In genomic region chr7:6447589-6448210, GRCh38 we compare ENCODE assay signal across 8 cellular contexts. TPM values are rescaled to one million over a fixed set of nuclear protein-coding genes. Genes with fewer than 3 reads are reported as not detected.
DNase-seq lines count a peak whose midpoint lies in the region; ATAC-seq and TF ChIP-seq lines count a peak whose summit lies in the region.

Gene DAGLB (minus strand): TSS chr7:6447954. CDS start chr7:6447842, 112 bp downstream.

- ATAC-seq in GM21786 (IDR thresholded peaks at IDR 0.05; ENCODE audit: unreplicated experiment) = peak; percentile 78
- peak; percentile 81 for ATAC-seq in Panc1
- peak; percentile 89 to 92 for ATAC-seq in activated T-cell treated with anti-CD3 and anti-CD28 coated beads, Interleukin-2, amount 50 U/mL, for 4 hours

- CTCF ChIA-PET in Panc1 (lab: Charles Lee) = interaction anchor here (0.6 to 1.2 kb wide), 2 partner anchors 9 to 127 kb away, joined by 3 read pairs; no protein-coding TSS in a partner anchor

- peaks cover 24% of the 10 kb centered on the region; the same call in 1 of the 2 replicates for H3K79me2 ChIP-seq in KMS-11 (ENCODE audit: insufficient read depth, low read depth)

- peak within 1 kb of the TSS; percentile 67 for H3K9ac ChIP-seq in KMS-11
- H3K9ac ChIP-seq in mucosa of stomach (ENCODE audit: low read length) = peak within 1 kb of the TSS; percentile 69

- H3K4me3 Mint-ChIP-seq in activated T-cell treated with anti-CD3 and anti-CD28 coated beads, Interleukin-2, amount 50 U/mL, for 4 hours = peak within 1 kb of the TSS; percentile 96

- H3K27me3 Mint-ChIP-seq in activated T-cell treated with anti-CD3 and anti-CD28 coated beads, Interleukin-2, amount 50 U/mL, for 4 hours (ENCODE audit: low read depth) = no peaks in the 10 kb centered on the region

- H3K27me3 ChIP-seq in KMS-11 (ENCODE audit: insufficient read depth, low read depth) (no peaks in the 10 kb centered on the region), Panc1 (ENCODE audit: control insufficient read depth, insufficient read depth, low read length) (no peaks in the 10 kb centered on the region), esophagus (ENCODE audit: control insufficient read depth in 1 of 2, insufficient read depth in 2 of 2, low read length in 2 of 2) (no peaks in the 10 kb centered on the region), mucosa of stomach (ENCODE audit: control insufficient read depth, insufficient read depth, low read length) (no peaks in the 10 kb centered on the region)

- no peak within 1 kb of the TSS for H3K4me3 ChIP-seq in KMS-11 (IDR thresholded peaks at IDR 0.05; ENCODE audit: insufficient read depth, low read depth, low read length)
- H3K4me3 ChIP-seq in Panc1 (ENCODE audit: low read depth in 2 of 2, low read length in 2 of 2) = peak within 1 kb of the TSS; percentile 81 to 84
- peak within 1 kb of the TSS; percentile 72 to 92 for H3K4me3 ChIP-seq in esophagus (ENCODE audit: low read depth in 1 of 2, low read length in 2 of 2)
- peak within 1 kb of the TSS; percentile 70 for H3K4me3 ChIP-seq in mucosa of stomach (ENCODE audit: low read length)

- in situ Hi-C loops in Panc1 (cut with HindIII; ENCODE audit: low pct_unique_long_range_greater_than_20kb, low sequenced_read_pairs) = no loop called here

- WGBS in esophagus, 2 donors = 0% methylated on average over 52 to 61 of the region's 61 CpGs

- DNase-seq in DMS53 treated with DMSO at 0.1 percent for 48 hours (lab: John Stamatoyannopoulos, UW; ENCODE audit: unreplicated experiment) (peak; percentile 88), Panc1 (ENCODE audit: low read depth, low spot score) (peak; percentile 90)
- peak; percentile 95 for DNase-seq in activated T-cell treated with anti-CD3 and anti-CD28 coated beads, Interleukin-2, amount 50 U/mL, for 4 hours
- peak; percentile 98 for DNase-seq in stimulated activated CD8-positive, alpha-beta memory T cell treated with anti-CD3 and anti-CD28 coated beads, Interleukin-4, amount 100 ng/mL, for 48 hours

- H3K9me3 Mint-ChIP-seq in activated T-cell treated with anti-CD3 and anti-CD28 coated beads, Interleukin-2, amount 50 U/mL, for 4 hours = no peaks in the 10 kb centered on the region

- H3K4me1 ChIP-seq in KMS-11 (ENCODE audit: low read depth, poor library complexity, severe bottlenecking) (peaks cover 3% of the 10 kb centered on the region), Panc1 (ENCODE audit: control insufficient read depth, insufficient read depth, low read length) (peaks cover 18% of the 10 kb centered on the region), esophagus (ENCODE audit: control insufficient read depth in 2 of 2, insufficient read depth in 2 of 2, low read length in 1 of 2) (no peaks in the 10 kb centered on the region), mucosa of stomach (ENCODE audit: control insufficient read depth, insufficient read depth, low read length) (peaks cover 8% of the 10 kb centered on the region)

- H3K9me3 ChIP-seq in Panc1 (ENCODE audit: control insufficient read depth, insufficient read depth, low read depth, low read length) = no peaks in the 10 kb centered on the region
- H3K9me3 ChIP-seq in esophagus (ENCODE audit: control insufficient read depth in 2 of 2, insufficient read depth in 1 of 2, low read depth in 1 of 2, low read length in 1 of 2) = no peaks in the 10 kb centered on the region
- no peaks in the 10 kb centered on the region for H3K9me3 ChIP-seq in mucosa of stomach (ENCODE audit: control insufficient read depth, low read length)

- TF ChIP-seq CTCF in KMS-11 (conservative IDR thresholded peaks at IDR 0.05; ENCODE audit: low read depth, low read length) (no peak), Panc1 (IDR thresholded peaks at IDR 0.05) (no peak)

- POLR2A ChIA-PET in Panc1 (lab: Charles Lee) = interaction anchor here (0.5 to 0.6 kb wide), 2 partner anchors 172 to 250 kb away, joined by 6 to 13 read pairs; no protein-coding TSS in a partner anchor

- no TSS peak for BruUV-seq in Panc1 (replicated peaks; lab: Mats Ljungman, UMichigan)

- intact Hi-C loops in Panc1 (cut with micrococcal nuclease; ENCODE audit: unreplicated experiment) = no loop called here

- H3K4me1 Mint-ChIP-seq in activated T-cell treated with anti-CD3 and anti-CD28 coated beads, Interleukin-2, amount 50 U/mL, for 4 hours (ENCODE audit: low read depth) = peaks cover 23% of the 10 kb centered on the region

- H3K36me3 Mint-ChIP-seq in activated T-cell treated with anti-CD3 and anti-CD28 coated beads, Interleukin-2, amount 50 U/mL, for 4 hours (ENCODE audit: insufficient read depth) = peaks cover 13% of the 10 kb centered on the region

- no peaks in the 10 kb centered on the region for H4K20me1 ChIP-seq in KMS-11 (ENCODE audit: insufficient read depth)

- H3K36me3 ChIP-seq in KMS-11 (ENCODE audit: insufficient read depth) (no peaks in the 10 kb centered on the region; the same call in 1 of the 2 replicates), Panc1 (ENCODE audit: control insufficient read depth, insufficient read depth, low read length) (peaks cover 4% of the 10 kb centered on the region; the same call in 1 of the 2 replicates), esophagus (ENCODE audit: control insufficient read depth in 2 of 2, insufficient read depth in 2 of 2, low read length in 1 of 2) (peaks cover 4 to 6% of the 10 kb centered on the region in 2 donors), mucosa of stomach (ENCODE audit: control insufficient read depth, insufficient read depth, low read length) (no peaks in the 10 kb centered on the region)

- peak within 1 kb of the TSS; percentile 51 for H3K27ac ChIP-seq in KMS-11
- H3K27ac ChIP-seq in Panc1 (ENCODE audit: low read length) = peak within 1 kb of the TSS; percentile 89
- peak within 1 kb of the TSS; percentile 74 to 97 for H3K27ac ChIP-seq in esophagus (ENCODE audit: low read depth in 2 of 2, low read length in 1 of 2)

- H2AFZ ChIP-seq in KMS-11 (ENCODE audit: low read depth) = peak within 1 kb of the TSS; percentile 82

- peak within 1 kb of the TSS; percentile 71 for H3K4me2 ChIP-seq in KMS-11

RNA-seq across cellular contexts. Expression of gene DAGLB, which starts in this region (rescaled TPM):
- total RNA-seq in Panc1 (2021; ENCODE audit: unreplicated experiment) = 22.3 TPM
- 17.2 TPM for polyA plus RNA-seq in Panc1 (2012; ENCODE audit: insufficient read length)
- total RNA-seq in activated T-cell treated with anti-CD3 and anti-CD28 coated beads, Interleukin-2, amount 50 U/mL, for 4 hours = 10 to 100 TPM; 12.0 to 15.0 (median 12.8) TPM
- polyA plus RNA-seq in esophagus = 1 to 10 TPM; 8.4 to 9.2 TPM
